Comparison of ENCODE assay signal across 8 cellular contexts in the genomic region with DNA sequence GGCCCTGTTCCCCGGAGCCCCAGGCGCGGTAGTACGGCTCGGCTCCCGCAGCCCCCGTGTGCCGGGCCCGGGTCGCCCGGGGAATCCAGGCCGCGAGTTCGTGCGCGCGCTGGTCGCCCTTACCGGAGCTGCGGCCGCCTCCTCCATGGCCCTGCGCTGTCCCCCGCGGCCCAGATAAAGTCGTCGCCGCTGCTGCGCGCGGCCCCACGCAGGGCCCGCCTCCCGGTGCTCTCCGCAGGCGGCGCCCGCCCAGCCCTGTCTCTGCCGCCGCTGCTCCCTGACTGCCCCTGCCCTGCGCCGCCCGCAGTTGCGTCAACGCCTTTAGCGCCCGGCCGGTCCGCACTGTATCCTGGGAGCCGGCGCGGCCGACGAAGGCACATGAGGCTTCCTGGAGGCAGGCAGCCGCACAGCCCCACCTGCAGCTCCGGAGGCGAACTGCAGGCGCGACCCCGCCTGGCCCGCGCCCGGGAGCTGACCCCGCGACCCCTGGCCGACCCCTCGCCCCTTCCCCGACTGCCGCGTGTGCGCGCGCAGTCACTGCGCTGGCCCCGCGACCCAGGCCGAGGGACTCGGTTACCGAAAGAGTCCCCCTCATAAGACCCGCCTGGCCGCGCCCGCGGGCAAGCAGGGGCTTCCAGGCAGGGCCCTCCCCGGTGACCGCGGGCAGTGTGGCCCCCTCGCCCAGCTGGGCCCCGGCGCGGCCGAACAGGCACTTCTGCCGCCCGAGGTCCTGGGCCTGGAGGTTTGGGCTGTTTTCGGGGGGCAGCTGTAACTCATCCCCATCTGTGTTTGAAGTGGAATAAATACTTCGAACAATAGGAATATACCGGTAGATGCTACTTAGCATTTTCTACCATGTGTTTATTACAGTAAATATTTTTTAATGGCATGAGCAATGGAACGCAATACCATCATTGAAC.
DNase-seq lines count a peak whose midpoint lies in the region; ATAC-seq and TF ChIP-seq lines count a peak whose summit lies in the region.

No MANE protein-coding gene starts in this region.

- H3K9me3 ChIP-seq in BLaER1 treated with 17β-estradiol and CSF1 and Interleukin-3, amounts not matched to agents 10 nM and 100 nM (replicated peaks in 1 of 11): no peaks in the 10 kb centered on the region

- TF ChIP-seq CTCF in coronary artery (IDR thresholded peaks at IDR 0.05): peak; percentile 100

- ATAC-seq in HG03457 (IDR thresholded peaks at IDR 0.05; ENCODE audit: unreplicated experiment) (peak; percentile 91), left lobe of liver (peak; percentile 95)

- peaks cover 23 to 44% (median 37%) of the 10 kb centered on the region in 10 experiments for H3K4me1 ChIP-seq in BLaER1 treated with 17β-estradiol and CSF1 and Interleukin-3, amounts not matched to agents 10 nM and 100 nM

- DNase-seq in GM19240 (ENCODE audit: insufficient read length, low spot score): peak; percentile 63
- peak; percentile 66 to 85 for DNase-seq in NCI-H524 (lab: John Stamatoyannopoulos, UW)
- DNase-seq in activated CD4-positive, alpha-beta T cell treated with anti-CD3 and anti-CD28 coated beads for 48 hours: peak; percentile 95
- DNase-seq in coronary artery (ENCODE audit: low spot score): peak; percentile 94
- peak; percentile 95 for DNase-seq in left lobe of liver (ENCODE audit: low spot score)
- peak; percentile 92 to 94 for DNase-seq in stimulated activated CD4-positive, alpha-beta T cell treated with anti-CD3 and anti-CD28 coated beads, Interleukin-2, amount 100 ng/mL, for 24 hours

- H4K20me1 ChIP-seq in BLaER1 treated with 17β-estradiol and CSF1 and Interleukin-3, amounts not matched to agents 10 nM and 100 nM: peaks cover 17 to 48% (median 41%) of the 10 kb centered on the region in 11 experiments; a peak in 21 of 22 replicates

- peak overlapping the region; percentile 90 to 99 (median 98) for H3K9ac ChIP-seq in BLaER1 treated with 17β-estradiol and CSF1 and Interleukin-3, amounts not matched to agents 10 nM and 100 nM

- H3K4me3 ChIP-seq in BLaER1 treated with 17β-estradiol and CSF1 and Interleukin-3, amounts not matched to agents 10 nM and 100 nM: peak overlapping the region; percentile 88 to 99 (median 94)
- H3K4me3 ChIP-seq in coronary artery: peak overlapping the region; percentile 97

- peak overlapping the region; percentile 81 to 97 (median 90) for H3K4me2 ChIP-seq in BLaER1 treated with 17β-estradiol and CSF1 and Interleukin-3, amounts not matched to agents 10 nM and 100 nM

- no peaks in the 10 kb centered on the region for H3K27me3 ChIP-seq in BLaER1 treated with 17β-estradiol and CSF1 and Interleukin-3, amounts not matched to agents 10 nM and 100 nM

- peaks cover 15 to 29% (median 22%) of the 10 kb centered on the region in 11 experiments for H3K36me3 ChIP-seq in BLaER1 treated with 17β-estradiol and CSF1 and Interleukin-3, amounts not matched to agents 10 nM and 100 nM

- peak overlapping the region; percentile 90 to 96 (median 94) for H3K27ac ChIP-seq in BLaER1 treated with 17β-estradiol and CSF1 and Interleukin-3, amounts not matched to agents 10 nM and 100 nM
- H3K27ac ChIP-seq in coronary artery: peak overlapping the region; percentile 83 to 93

Comparison
In these comparisons a context has a peak if more than half of its experiments do, and no peak if none do; other contexts are left out.
1. Peak in every context shown above with its lines: DNase-seq, ATAC-seq, H3K4me3 ChIP-seq and H3K27ac ChIP-seq.